Comparison of ENCODE assay signal across 1 cellular context in genomic region chr2:223901311-223901710, GRCh38.
TF ChIP-seq lines count a peak whose summit lies in the region.

No MANE protein-coding gene starts in this region.

TF ChIP-seq in HepG2, 621 proteins besides CTCF, POLR2A, EP300 and RAD21 (continued from another document):
- TF ChIP-seq ZFAT (CRISPR knock-in tag; conservative IDR thresholded peaks at IDR 0.05) (no peak), HOMEZ (CRISPR knock-in tag; IDR thresholded peaks at IDR 0.05; ENCODE audit: low read depth) (no peak), ETV6 (CRISPR knock-in tag; conservative IDR thresholded peaks at IDR 0.05) (no peak), ELF4 (CRISPR knock-in tag; IDR thresholded peaks at IDR 0.05; ENCODE audit: borderline replicate concordance) (no peak), MXI1 (IDR thresholded peaks at IDR 0.05; ENCODE audit: borderline replicate concordance, low read depth, low read length) (no peak), ZNF687 (CRISPR knock-in tag; IDR thresholded peaks at IDR 0.05) (no peak), ZNF615 (CRISPR knock-in tag; IDR thresholded peaks at IDR 0.05; ENCODE audit: borderline replicate concordance) (no peak), ZNF124 (CRISPR knock-in tag; IDR thresholded peaks at IDR 0.05) (no peak), EED (CRISPR knock-in tag; IDR thresholded peaks at IDR 0.05) (no peak), HMG20B (CRISPR knock-in tag; conservative IDR thresholded peaks at IDR 0.05) (no peak), ETV5 (CRISPR knock-in tag; IDR thresholded peaks at IDR 0.05; ENCODE audit: borderline replicate concordance) (no peak), ZNF33B (CRISPR knock-in tag; IDR thresholded peaks at IDR 0.05) (no peak), SOX5 (CRISPR knock-in tag; IDR thresholded peaks at IDR 0.05; ENCODE audit: borderline replicate concordance) (no peak), SMARCE1 (IDR thresholded peaks at IDR 0.05; ENCODE audit: borderline replicate concordance) (no peak), ZNF768 (CRISPR knock-in tag; IDR thresholded peaks at IDR 0.05) (no peak), ATF5 (CRISPR knock-in tag; IDR thresholded peaks at IDR 0.05; ENCODE audit: low read depth) (no peak)
